1 cellular context compared by ENCODE assay signal in genomic region chr1:147287133-147287865, GRCh38.
TF ChIP-seq lines count a peak whose summit lies in the region.

No MANE protein-coding gene starts in this region.

TF ChIP-seq in IMR-90, 13 proteins besides CTCF, POLR2A, EP300 and RAD21 (continued from another document):
- TF ChIP-seq USF2 (IDR thresholded peaks at IDR 0.05; ENCODE audit: low read depth, low read length) = no peak
- TF ChIP-seq RCOR1 (IDR thresholded peaks at IDR 0.05; ENCODE audit: insufficient replicate concordance, low read length) = no peak
- peak; percentile 73 for TF ChIP-seq CEBPB (IDR thresholded peaks at IDR 0.05; ENCODE audit: low read depth, low read length)
TF ChIP-seq in IMR-90: peak in this region for 1.
